Comparison of ENCODE assay signal across 18 cellular contexts in the genomic region with DNA sequence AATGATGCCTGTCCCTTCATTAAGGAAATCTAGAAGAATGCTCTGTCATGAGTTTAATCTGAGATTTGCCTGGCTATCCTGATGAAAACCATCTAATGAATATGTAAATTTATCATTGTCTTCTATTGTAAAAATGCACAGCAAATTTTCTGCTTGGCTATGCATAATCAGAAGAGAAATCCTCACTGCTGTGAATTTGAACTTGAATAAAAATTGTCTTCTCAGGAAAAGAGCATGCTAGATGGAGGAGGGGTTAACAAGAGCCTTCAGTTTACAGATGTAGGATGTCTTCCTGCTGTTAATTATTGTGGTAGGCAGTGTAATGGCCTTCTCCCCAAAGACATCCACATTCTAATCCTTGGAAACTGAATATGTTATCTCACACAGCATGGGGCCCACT. TPM values are rescaled to one million over a fixed set of nuclear protein-coding genes. Genes with fewer than 3 reads are reported as not detected.
DNase-seq lines count a peak whose midpoint lies in the region; ATAC-seq and TF ChIP-seq lines count a peak whose summit lies in the region.
"Had no signal": no experiment of that assay in that cellular context is flagged by ENCODE, and none has a peak within 500 bp of the region (broad histone marks: within the 10 kb centered on the region; RNA-seq: fewer than 3 reads in every experiment).

No MANE protein-coding gene starts in this region.

- dilution Hi-C loops in mammary epithelial cell (cut with HindIII; ENCODE audit: low sequenced_read_pairs): no loop called here

- peak overlapping the region; percentile 60 for H2AFZ ChIP-seq in mammary epithelial cell (ENCODE audit: low read depth, low read length)

- no peak overlapping the region for H3K4me3 Mint-ChIP-seq in MCF 10A (ENCODE audit: unreplicated experiment)
- H3K4me3 Mint-ChIP-seq: CD4-positive, CD25-positive, alpha-beta regulatory T cell; CD8-positive, alpha-beta memory T cell; H9 had no signal

- CTCF ChIA-PET in mammary epithelial cell (lab: Charles Lee; ENCODE audit: low non-redundant PET): interaction anchor here (0.7 kb wide), 1 partner anchor 1193 kb away, joined by 5 read pairs; no protein-coding TSS in a partner anchor
- CTCF ChIA-PET in MCF 10A (lab: Yijun Ruan, JAX): interaction anchor here (0.9 to 4.9 kb wide), 4 partner anchors 10 to 347 kb away, joined by 3 to 95 read pairs (median 37); no protein-coding TSS in a partner anchor

- intact Hi-C loops in mammary epithelial cell (cut with micrococcal nuclease): no loop called here
- intact Hi-C loops in MCF 10A (cut with micrococcal nuclease): no loop called here

- H3K79me2 ChIP-seq in mammary epithelial cell (ENCODE audit: insufficient read depth, low read length): no peaks in the 10 kb centered on the region

- H3K27ac ChIP-seq in mammary epithelial cell (ENCODE audit: insufficient read depth, low read depth, low read length) (peak overlapping the region; percentile 39), SK-N-MC (peak overlapping the region; percentile 83), esophagus (ENCODE audit: low read depth in 2 of 2, low read length in 1 of 2) (peak overlapping the region; percentile 18 to 41)
- H3K27ac ChIP-seq: 22Rv1 had no signal

- TF ChIP-seq CTCF in mammary epithelial cell (conservative IDR thresholded peaks at IDR 0.05 in 1 of 2, IDR thresholded peaks at IDR 0.05 in 1 of 2; ENCODE audit: extremely low read depth in 1 of 2, insufficient read depth in 1 of 2, low read depth in 1 of 2, low read length in 2 of 2) (no peak), MCF 10A (IDR thresholded peaks at IDR 0.05; ENCODE audit: unreplicated experiment) (no peak)

- no peaks in the 10 kb centered on the region for H3K9me3 Mint-ChIP-seq in MCF 10A (ENCODE audit: unreplicated experiment)
- H3K9me3 Mint-ChIP-seq: CD8-positive, alpha-beta memory T cell; H9 had no signal

- BruUV-seq in mammary epithelial cell (replicated peaks; lab: Mats Ljungman, UMichigan) (no TSS peak), MCF 10A (replicated peaks; lab: Mats Ljungman, UMichigan) (no TSS peak)

- in situ Hi-C loops in mammary epithelial cell (cut with MboI; ENCODE audit: low sequenced_read_pairs in 2 of 2): loop anchor here in 1 of 2 donors (25.0 kb wide), 2 partner anchors 282 to 357 kb away; a partner anchor contains a TSS

- no peaks in the 10 kb centered on the region for H3K36me3 Mint-ChIP-seq in MCF 10A (ENCODE audit: insufficient read depth, unreplicated experiment)
- H3K36me3 Mint-ChIP-seq: CD4-positive, CD25-positive, alpha-beta regulatory T cell; CD8-positive, alpha-beta memory T cell had no signal

- peak overlapping the region; percentile 29 for H3K4me2 ChIP-seq in mammary epithelial cell (ENCODE audit: insufficient read depth, low read depth, low read length)

- H3K9ac ChIP-seq in mammary epithelial cell (ENCODE audit: insufficient read depth, low read length): no peak overlapping the region
- peak overlapping the region; percentile 8 for H3K9ac ChIP-seq in SK-N-MC (ENCODE audit: insufficient read length)

- POLR2A ChIA-PET in MCF 10A (lab: Yijun Ruan, JAX): interaction anchor here (0.8 to 4.5 kb wide), 20 partner anchors 9 to 518 kb away, joined by 3 to 30 read pairs (median 5); a partner anchor contains a TSS

- H3K27me3 Mint-ChIP-seq in MCF 10A (ENCODE audit: insufficient read depth, unreplicated experiment): no peaks in the 10 kb centered on the region

- H3K4me3 ChIP-seq in mammary epithelial cell (replicated peaks in 1 of 3; ENCODE audit: insufficient read depth in 1 of 3, low read depth in 2 of 3, low read length in 3 of 3): no peak overlapping the region
- H3K4me3 ChIP-seq in SK-N-MC: peak overlapping the region; percentile 44
- no peak overlapping the region for H3K4me3 ChIP-seq in esophagus (ENCODE audit: low read depth in 1 of 2, low read length in 2 of 2)
- H3K4me3 ChIP-seq: GM12878 had no signal

- H3K4me1 Mint-ChIP-seq in MCF 10A (ENCODE audit: insufficient read depth, unreplicated experiment): peaks cover 35% of the 10 kb centered on the region
- H3K4me1 Mint-ChIP-seq: CD4-positive, CD25-positive, alpha-beta regulatory T cell; CD8-positive, alpha-beta memory T cell had no signal

- no peaks in the 10 kb centered on the region for H4K20me1 ChIP-seq in mammary epithelial cell (ENCODE audit: insufficient read depth, low read length)

- DNase-seq in mammary epithelial cell: no peak
- no peak for DNase-seq in MCF 10A (ENCODE audit: unreplicated experiment)
- DNase-seq in SK-N-MC (ENCODE audit: low read depth, low spot score): no peak
- DNase-seq in NCI-H1694 treated with DMSO at 0.1 percent for 48 hours (lab: John Stamatoyannopoulos, UW): no peak
- DNase-seq in Ammon's horn (ENCODE audit: low spot score): no peak
- DNase-seq: BE2C; C1 segment of cervical spinal cord; CD4-positive, CD25-positive, alpha-beta regulatory T cell; CD8-positive, alpha-beta memory T cell; COR-L47; DMS 273 treated with DMSO at 0.1 percent for 48 hours; DMS53; DND-41; H9 had no signal

- H3K4me1 ChIP-seq in mammary epithelial cell (ENCODE audit: insufficient read depth, low read length) (peaks cover 53% of the 10 kb centered on the region), esophagus (ENCODE audit: control insufficient read depth in 2 of 2, insufficient read depth in 2 of 2, low read length in 1 of 2) (peaks cover 2 to 5% of the 10 kb centered on the region in 2 donors)

- H3K27me3 ChIP-seq in mammary epithelial cell (ENCODE audit: insufficient read depth, low read length) (no peaks in the 10 kb centered on the region), esophagus (ENCODE audit: control insufficient read depth in 1 of 2, insufficient read depth in 2 of 2, low read length in 2 of 2) (no peaks in the 10 kb centered on the region)
- H3K27me3 ChIP-seq: BE2C had no signal

- no peak overlapping the region for H3K27ac Mint-ChIP-seq in MCF 10A (ENCODE audit: low read depth, unreplicated experiment)
- H3K27ac Mint-ChIP-seq: CD4-positive, CD25-positive, alpha-beta regulatory T cell; CD8-positive, alpha-beta memory T cell; H9 had no signal

- ATAC-seq in HG02763 (IDR thresholded peaks at IDR 0.05; ENCODE audit: unreplicated experiment): no peak
- ATAC-seq: GM12878 had no signal

- no peaks in the 10 kb centered on the region for H3K36me3 ChIP-seq in mammary epithelial cell (ENCODE audit: insufficient read depth, low read length)
- H3K36me3 ChIP-seq in SK-N-MC (ENCODE audit: insufficient read depth, low read length): no peaks in the 10 kb centered on the region
- no peaks in the 10 kb centered on the region for H3K36me3 ChIP-seq in esophagus (ENCODE audit: control insufficient read depth in 2 of 2, insufficient read depth in 2 of 2, low read length in 1 of 2)
- H3K36me3 ChIP-seq: BE2C had no signal

- H3K9me3 ChIP-seq in mammary epithelial cell (replicated peaks; ENCODE audit: insufficient read depth, low read length) (no peaks in the 10 kb centered on the region), SK-N-MC (ENCODE audit: low read depth, low read length) (no peaks in the 10 kb centered on the region), esophagus (ENCODE audit: control insufficient read depth in 2 of 2, insufficient read depth in 1 of 2, low read depth in 1 of 2, low read length in 1 of 2) (no peaks in the 10 kb centered on the region)
- H3K9me3 ChIP-seq: BE2C had no signal

RNA-seq across cellular contexts. Expression of a gene that starts 45.8 kb away (rescaled TPM):
- total RNA-seq in mammary epithelial cell (1 to 10 TPM; 4.8 to 7.2 TPM), MCF 10A (2022) (5.6 and 7.2 TPM in 2 replicates)
- polyA plus RNA-seq in mammary epithelial cell (4.4 TPM), esophagus (1 to 10 TPM; 1.2 to 2.3 TPM)
- 3.4 TPM for polyA minus RNA-seq in mammary epithelial cell

Comparison
In these comparisons a context has a peak if more than half of its experiments do, and no peak if none do; other contexts are left out.
1. H3K27ac ChIP-seq: peak in every context shown above with its lines; median percentile 83 in SK-N-MC; 39 in mammary epithelial cell; 30 in esophagus.